9 cellular contexts compared by ENCODE assay signal in genomic region chr15:41559239-41559488, GRCh38. TPM values are rescaled to one million over a fixed set of nuclear protein-coding genes. Genes with fewer than 3 reads are reported as not detected.
A peak's percentile ranks its signal among the peaks of the same experiment; 100 is the strongest.
DNase-seq lines count a peak whose midpoint lies in the region; ATAC-seq, FAIRE-seq and TF ChIP-seq lines count a peak whose summit lies in the region.
"Had no signal": no experiment of that assay in that cellular context is flagged by ENCODE, and none has a peak within 500 bp of the region (broad histone marks: within the 10 kb centered on the region; RNA-seq: fewer than 3 reads in every experiment).

No MANE protein-coding gene starts in this region.

- peaks cover 28% of the 10 kb centered on the region for H3K36me3 Mint-ChIP-seq in GM23338 (ENCODE audit: low read depth)

- DNase-seq in GM23338 (ENCODE audit: low spot score) (no peak), adrenal gland (no peak), small intestine (no peak), GM03348 (ENCODE audit: low spot score) (no peak)
- DNase-seq in activated T-cell treated with anti-CD3 and anti-CD28 coated beads, Interleukin-2, amount 50 U/mL, for 1 hour: no peak
- DNase-seq: NCI-H2227 treated with DMSO at 0.1 percent for 48 hours had no signal

- H3F3A ChIP-seq in GM23338 (replicated peaks; ENCODE audit: low read depth): peaks cover 12% of the 10 kb centered on the region

- H3K36me3 ChIP-seq in GM23338 (ENCODE audit: insufficient read depth): 0 out of 2 replicates have a peak, but pooled peaks cover 2% of the 10 kb centered on the region
- no peaks in the 10 kb centered on the region for H3K36me3 ChIP-seq in adrenal gland (replicated peaks in 1 of 2)
- no peaks in the 10 kb centered on the region for H3K36me3 ChIP-seq in small intestine (ENCODE audit: control insufficient read depth in 2 of 2, insufficient read depth in 2 of 2, low read length in 2 of 2)

- H3K9me3 ChIP-seq in adrenal gland (replicated peaks in 1 of 3) (no peaks in the 10 kb centered on the region), small intestine (ENCODE audit: control insufficient read depth, low read depth) (no peaks in the 10 kb centered on the region)

- H3K4me1 ChIP-seq in GM23338 (ENCODE audit: insufficient read depth) (peaks cover 54% of the 10 kb centered on the region), adrenal gland (replicated peaks in 1 of 2) (peaks cover 10 to 25% of the 10 kb centered on the region in 2 donors), small intestine (ENCODE audit: control insufficient read depth in 2 of 2, insufficient read depth in 1 of 2, low read depth in 1 of 2, low read length in 1 of 2) (peaks cover 0 to 6% of the 10 kb centered on the region in 2 donors)

- no peaks in the 10 kb centered on the region; the same call in 1 of the 2 replicates for H4K20me1 ChIP-seq in GM23338 (replicated peaks; ENCODE audit: insufficient read depth)

- H3K4me3 Mint-ChIP-seq in GM23338: peak overlapping the region; percentile 89; the same call in 2 of the 3 replicates

- WGBS in adrenal gland, 4 donors: 3 to 5% methylated on average over 35 of the region's 35 CpGs; no CpG with 5 or more reads in 2 of the 4 donors
- 0 to 1% (median 1%) methylated on average over 22 to 35 of the region's 35 CpGs for WGBS in small intestine, 3 donors

- H3K9me2 ChIP-seq in GM23338 (ENCODE audit: insufficient read depth): no peaks in the 10 kb centered on the region

- H3K4me2 ChIP-seq in GM23338: peak overlapping the region; percentile 100

- no peak for TF ChIP-seq CTCF in GM23338 (conservative IDR thresholded peaks at IDR 0.05; ENCODE audit: low read depth in 2 of 2)
- no peak for TF ChIP-seq CTCF in adrenal gland (IDR thresholded peaks at IDR 0.05)

- peaks cover 17% of the 10 kb centered on the region for H3K79me2 ChIP-seq in GM23338 (replicated peaks; ENCODE audit: insufficient read depth)

- H3K4me3 ChIP-seq in GM23338 (peak overlapping the region; percentile 94), adrenal gland (peak overlapping the region in 3 of 4 donors; percentile 25 to 88 (median 59)), iPS-11a (ENCODE audit: low read depth, low read length) (peak overlapping the region; percentile 61), small intestine (ENCODE audit: low read depth in 1 of 2, low read length in 2 of 2) (peak overlapping the region; percentile 50 to 81)

- FAIRE-seq in small intestine (lab: Jason Lieb, UNC): no peak

- H3K4me1 Mint-ChIP-seq in GM23338: peaks cover 58% of the 10 kb centered on the region

- no peak overlapping the region for H3K27ac Mint-ChIP-seq in GM23338

- H3K27ac ChIP-seq in GM23338 (ENCODE audit: low read depth): no peak overlapping the region
- peak overlapping the region in 3 of 5 donors; percentile 21 to 72 (median 27) for H3K27ac ChIP-seq in adrenal gland
- no peak overlapping the region for H3K27ac ChIP-seq in small intestine (ENCODE audit: low read depth in 1 of 2, low read length in 1 of 2)

- TF ChIP-seq POLR2A in adrenal gland (IDR thresholded peaks at IDR 0.05): no peak

- peaks cover 16% of the 10 kb centered on the region for H3K27me3 Mint-ChIP-seq in GM23338 (ENCODE audit: insufficient read depth, low read depth, poor library complexity)

- ATAC-seq in GM23338 (no peak), HG02642 (IDR thresholded peaks at IDR 0.05; ENCODE audit: poor library complexity, unreplicated experiment) (no peak), GM18858 (IDR thresholded peaks at IDR 0.05; ENCODE audit: unreplicated experiment) (no peak)

- no peak overlapping the region for H2AFZ ChIP-seq in GM23338

- intact Hi-C loops in adrenal gland (cut with DNase I): loop anchor here in 1 of 2 donors (5.0 kb wide), 1 partner anchor 253 kb away; no protein-coding TSS in a partner anchor

- no peaks in the 10 kb centered on the region; the same call in 2 of the 3 replicates for H3K9me3 Mint-ChIP-seq in GM23338

- H3K27me3 ChIP-seq in GM23338 (ENCODE audit: insufficient read depth) (peaks cover 4% of the 10 kb centered on the region; the same call in 1 of the 2 replicates), adrenal gland (no peaks in the 10 kb centered on the region), small intestine (ENCODE audit: control insufficient read depth in 2 of 2, insufficient read depth in 2 of 2, low read length in 2 of 2) (no peaks in the 10 kb centered on the region)

TF ChIP-seq in GM23338, 12 proteins besides CTCF, POLR2A, EP300 and RAD21 (continues in another document):
- no peak for TF ChIP-seq JUNB (IDR thresholded peaks at IDR 0.05; ENCODE audit: unreplicated experiment)
- TF ChIP-seq ETS1 (IDR thresholded peaks at IDR 0.05): no peak
- no peak for TF ChIP-seq ZNF331 (CRISPR knock-in tag; IDR thresholded peaks at IDR 0.05; ENCODE audit: low read depth)
- no peak for TF ChIP-seq CREB1 (CRISPR knock-in tag; IDR thresholded peaks at IDR 0.05; ENCODE audit: low read depth)
- no peak for TF ChIP-seq EZH2 (IDR thresholded peaks at IDR 0.05; ENCODE audit: low read depth, unreplicated experiment)
- TF ChIP-seq ZNF114 (CRISPR knock-in tag; IDR thresholded peaks at IDR 0.05): no peak
- TF ChIP-seq STAT1 (IDR thresholded peaks at IDR 0.05; ENCODE audit: unreplicated experiment): no peak

RNA-seq across cellular contexts. Expression of gene TYRO3, which starts 0.2 kb away (rescaled TPM):
- total RNA-seq in GM23338 (2014; rRNA removed; shearing (Covaris generic)): 56.4 and 61.0 TPM in 2 replicates
- 32.1 and 32.6 TPM in 2 replicates for polyA plus RNA-seq in GM23338 (2016; fragmentation: Nextera tagmentation; extraction: Ambion mirVana)
- total RNA-seq in adrenal gland: 10 to 100 TPM in 6 of 8 donors, 1 to 10 TPM in 2; 9.0 to 23.1 (median 16.9) TPM
- 10 to 100 TPM in 2 of 3 donors, 1 to 10 TPM in 1; 8.8 to 19.0 (median 12.3) TPM for polyA plus RNA-seq in adrenal gland
- 1 to 10 TPM; 2.7 to 9.6 (median 3.5) TPM for polyA plus RNA-seq in small intestine

RNA-seq across cellular contexts. Expression of gene RPAP1, which starts 15.1 kb away (rescaled TPM):
- 47.1 and 69.0 TPM in 2 replicates for total RNA-seq in GM23338 (2014; rRNA removed; shearing (Covaris generic))
- polyA plus RNA-seq in GM23338 (2016; fragmentation: Nextera tagmentation; extraction: Ambion mirVana) (40.1 and 42.3 TPM in 2 replicates), adrenal gland (10 to 100 TPM; 13.0 to 25.3 (median 15.6) TPM), small intestine (10 to 100 TPM in 1 of 3 donors, 1 to 10 TPM in 2; 6.2 to 13.9 (median 6.5) TPM)
- total RNA-seq in adrenal gland: 10 to 100 TPM; 18.6 to 44.5 (median 32.0) TPM

RNA-seq across cellular contexts. Expression of gene LTK, which starts 45.5 kb away (rescaled TPM):
- total RNA-seq in GM23338 (2014; rRNA removed; shearing (Covaris generic)): 0.14 TPM in 1 of 2 replicates, not detected in the other
- polyA plus RNA-seq in GM23338 (2016; fragmentation: Nextera tagmentation; extraction: Ambion mirVana) (0.40 TPM in 1 of 2 replicates, not detected in the other), adrenal gland (1 to 10 TPM in 2 of 3 donors, under 1 TPM in 1; 0.13 to 1.3 (median 1.2) TPM), small intestine (10 to 100 TPM; 17.4 to 68.4 (median 48.4) TPM)
- total RNA-seq in adrenal gland: 1 to 10 TPM in 3 of 8 donors, under 1 TPM in 5; 0.12 to 2.3 (median 0.66) TPM

Comparison
In these comparisons a context has a peak if more than half of its experiments do, and no peak if none do; other contexts are left out.
1. H3K27ac ChIP-seq: peak in adrenal gland (3 of 5); none in GM23338 (single experiment) and small intestine (0 of 2).
2. RNA of gene LTK, which starts 45.5 kb away (polyA plus RNA-seq): 17.4 to 68.4 TPM in small intestine; 0.13 to 1.3 TPM in adrenal gland and 0.40 TPM in GM23338; every median in the first group is over 4 times any median in the second.
3. Peak in every context shown above with its lines, with median percentiles within 50 percentile points of each other: H3K4me3 ChIP-seq.